Comparison of ENCODE assay signal across 1 cellular context in genomic region chr1:168572669-168573068, GRCh38.
TF ChIP-seq lines count a peak whose summit lies in the region.

No MANE protein-coding gene starts in this region.

TF ChIP-seq in GM12878, 131 proteins besides CTCF, POLR2A, EP300 and RAD21 (continued from another document):
- no peak for TF ChIP-seq E4F1 (IDR thresholded peaks at IDR 0.05; ENCODE audit: borderline replicate concordance, partially characterized antibody)
- no peak for TF ChIP-seq ZNF384 (IDR thresholded peaks at IDR 0.05; ENCODE audit: borderline replicate concordance, low read depth, low read length)
- TF ChIP-seq CEBPB (IDR thresholded peaks at IDR 0.05; ENCODE audit: borderline replicate concordance in 1 of 2, low read depth in 2 of 2, low read length in 2 of 2), result no peak
- TF ChIP-seq ZNF24 (IDR thresholded peaks at IDR 0.05), result 0 out of 2 replicates have a peak, but pooled peaks have one; percentile 36
- peak; percentile 28; the same call in 1 of the 2 replicates for TF ChIP-seq RELB (IDR thresholded peaks at IDR 0.05; ENCODE audit: low read depth)
- TF ChIP-seq MAX (IDR thresholded peaks at IDR 0.05; ENCODE audit: low read depth, low read length), result no peak
- TF ChIP-seq SIN3A (IDR thresholded peaks at IDR 0.05; ENCODE audit: low read depth, low read length), result no peak
- no peak for TF ChIP-seq ATF2 (IDR thresholded peaks at IDR 0.05; ENCODE audit: low read length)
- peak in 1 of 2 experiments; percentile 47; a peak in 1 of 4 replicates for TF ChIP-seq IKZF2 (IDR thresholded peaks at IDR 0.05)
- TF ChIP-seq E2F8 (IDR thresholded peaks at IDR 0.05; ENCODE audit: low read depth, partially characterized antibody), result no peak
- no peak for TF ChIP-seq SMAD5 (IDR thresholded peaks at IDR 0.05; ENCODE audit: low read depth)
- no peak for TF ChIP-seq CBFB (IDR thresholded peaks at IDR 0.05; ENCODE audit: low read depth)
- TF ChIP-seq ESRRA (IDR thresholded peaks at IDR 0.05; ENCODE audit: low read length), result no peak
- TF ChIP-seq RFX5 (IDR thresholded peaks at IDR 0.05; ENCODE audit: low read depth, low read length), result no peak
- TF ChIP-seq MYB (IDR thresholded peaks at IDR 0.05; ENCODE audit: borderline replicate concordance, low read depth, low read length), result no peak
- TF ChIP-seq CREM (IDR thresholded peaks at IDR 0.05; ENCODE audit: low read depth), result no peak
- no peak for TF ChIP-seq JUND (IDR thresholded peaks at IDR 0.05; ENCODE audit: low read depth, low read length)
- TF ChIP-seq TCF7 (IDR thresholded peaks at IDR 0.05; ENCODE audit: borderline replicate concordance), result no peak
- TF ChIP-seq BMI1 (IDR thresholded peaks at IDR 0.05; ENCODE audit: borderline replicate concordance), result no peak
- TF ChIP-seq NBN (IDR thresholded peaks at IDR 0.05), result no peak
- no peak for TF ChIP-seq MTA3 (IDR thresholded peaks at IDR 0.05; ENCODE audit: borderline replicate concordance, low read length)
- TF ChIP-seq MTA2 (IDR thresholded peaks at IDR 0.05; ENCODE audit: low read depth), result peak; percentile 43; the same call in 1 of the 2 replicates
- no peak for TF ChIP-seq EGR1 (IDR thresholded peaks at IDR 0.05; ENCODE audit: borderline replicate concordance in 1 of 2, low read depth in 2 of 2, low read length in 2 of 2)
- TF ChIP-seq SUZ12 (IDR thresholded peaks at IDR 0.05; ENCODE audit: unreplicated experiment), result no peak
- no peak for TF ChIP-seq MLLT1 (IDR thresholded peaks at IDR 0.05)
- TF ChIP-seq SMARCA5 (IDR thresholded peaks at IDR 0.05), result no peak
- no peak for TF ChIP-seq NKRF (conservative IDR thresholded peaks at IDR 0.05)
- no peak for TF ChIP-seq BCL11A (IDR thresholded peaks at IDR 0.05; ENCODE audit: low read depth, low read length)
